Comparison of ENCODE assay signal across 21 cellular contexts in the genomic region with DNA sequence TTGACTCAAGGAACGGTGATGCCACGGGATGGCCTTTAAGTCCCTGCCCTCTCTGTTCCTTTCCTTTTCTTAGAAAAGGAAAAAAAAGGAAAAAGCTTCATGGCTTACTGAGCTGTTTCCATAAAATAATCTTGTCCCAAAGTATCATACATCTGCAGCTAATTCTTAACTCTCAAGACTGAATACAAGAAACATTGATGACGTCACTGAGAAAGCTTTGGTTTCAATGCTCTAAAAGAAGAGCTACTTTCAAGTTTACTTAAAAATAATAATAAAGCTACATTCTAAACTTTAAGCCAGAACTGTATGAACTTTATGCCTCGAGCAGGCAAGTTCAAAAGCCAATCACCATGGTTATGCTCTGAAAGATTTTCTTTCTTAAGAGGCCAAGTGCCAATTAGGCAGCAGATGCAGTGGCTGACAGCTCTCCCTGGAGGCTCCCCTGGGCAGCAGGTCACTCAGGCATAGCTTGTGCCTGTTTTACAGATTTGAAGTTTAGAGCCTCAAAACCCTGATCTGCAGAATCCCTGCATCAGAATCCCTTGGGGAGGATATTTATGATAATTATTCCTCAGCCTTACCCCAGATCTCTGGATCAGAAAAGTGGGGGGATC.
"Had no signal": no experiment of that assay in that cellular context is flagged by ENCODE, and none has a peak within 500 bp of the region (broad histone marks: within the 10 kb centered on the region; RNA-seq: fewer than 3 reads in every experiment).

No MANE protein-coding gene starts in this region.

- FAIRE-seq: bronchial epithelial cell had no signal

- H3K4me1 ChIP-seq: colonic mucosa, spleen, upper lobe of left lung had no signal

- H3K36me3 ChIP-seq: colonic mucosa, ovary, prostate gland, thoracic aorta, upper lobe of left lung had no signal

- DNase-seq: activated CD4-positive, alpha-beta memory T cell treated with anti-CD3 and anti-CD28 coated beads for 36 hours; activated CD4-positive, alpha-beta T cell treated with anti-CD3 and anti-CD28 coated beads for 48 hours; activated effector memory CD4-positive, alpha-beta T cell treated with Interleukin-2 at 50 U/mL for 16 hours; activated naive CD4-positive, alpha-beta T cell treated with anti-CD3 and anti-CD28 coated beads for 36 hours; activated naive CD8-positive, alpha-beta T cell treated with anti-CD3 and anti-CD28 coated beads, Interleukin-2, amount 10 ng/mL, durations not matched to agents 7 days and 5 days; activated T-cell treated with anti-CD3 and anti-CD28 coated beads, Interleukin-2, amount 50 U/mL, for 72 hours; amygdala; colonic mucosa; foreskin keratinocyte; hippocampal formation; left ventricle myocardium superior; mammary epithelial cell; natural killer cell; ovary; spleen; stimulated activated CD4-positive, alpha-beta T cell treated with anti-CD3 and anti-CD28 coated beads, Interleukin-4, amount 100 ng/mL, for 1 hour; stimulated activated naive CD4-positive, alpha-beta T cell; upper lobe of left lung had no signal

- H3K27ac ChIP-seq: colonic mucosa, foreskin keratinocyte, ovary, prostate gland, spleen, thoracic aorta, upper lobe of left lung had no signal

- H3K27me3 ChIP-seq: colonic mucosa, ovary, spleen, upper lobe of left lung had no signal

- H3K9me3 ChIP-seq: colonic mucosa, ovary, prostate gland, spleen, thoracic aorta, upper lobe of left lung had no signal

- ATAC-seq: activated T-cell treated with anti-CD3 and anti-CD28 coated beads, Interleukin-2, amount 50 U/mL, for 72 hours; foreskin keratinocyte; left ventricle myocardium superior; natural killer cell had no signal

- H3K4me3 ChIP-seq: colonic mucosa, ovary, prostate gland, spleen, thoracic aorta, upper lobe of left lung had no signal
